ENCODE assay signal across 9 cellular contexts in the genomic region with DNA sequence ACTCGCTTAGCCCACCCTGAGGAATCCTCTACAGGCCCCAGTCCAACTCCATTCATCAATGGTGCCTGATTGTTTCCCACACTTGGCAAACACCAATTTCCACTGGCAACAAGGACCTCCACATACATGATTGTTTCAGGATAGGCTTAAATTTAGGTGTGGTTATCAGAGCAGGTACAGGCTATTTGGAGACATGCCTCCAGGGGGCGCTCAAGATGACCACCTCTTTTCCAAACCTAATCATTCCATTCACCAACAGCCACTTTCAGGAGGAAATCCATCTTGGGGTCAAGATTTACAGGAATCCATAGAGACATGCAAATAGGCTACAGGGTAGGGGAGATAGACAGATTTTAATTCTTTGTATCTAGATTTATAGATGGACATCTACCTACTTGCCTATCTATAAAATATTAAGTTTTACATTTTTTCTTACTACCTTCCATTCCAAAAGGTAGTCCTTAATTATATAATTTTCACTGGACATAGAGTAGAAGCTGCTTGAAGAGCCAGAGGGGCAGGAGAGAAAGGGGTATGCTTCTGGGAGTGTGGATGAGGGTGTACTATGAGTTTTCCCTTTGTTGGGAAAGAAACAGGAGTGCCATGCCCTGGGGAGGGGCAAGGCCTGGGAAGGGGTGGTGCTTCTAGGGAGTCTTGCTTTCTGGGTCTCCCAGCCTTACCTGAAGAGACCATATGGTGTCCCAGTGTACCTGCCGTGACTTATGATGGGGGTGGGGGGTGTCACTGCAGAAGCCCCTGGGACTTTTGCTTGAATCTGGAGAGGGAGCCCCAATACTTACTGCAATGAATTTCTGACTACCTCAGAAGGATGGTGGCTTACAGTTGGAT. TPM values are rescaled to one million over a fixed set of nuclear protein-coding genes. Genes with fewer than 3 reads are reported as not detected.
DNase-seq lines count a peak whose midpoint lies in the region; ATAC-seq and TF ChIP-seq lines count a peak whose summit lies in the region.
"Had no signal": no experiment of that assay in that cellular context is flagged by ENCODE, and none has a peak within 500 bp of the region (broad histone marks: within the 10 kb centered on the region; RNA-seq: fewer than 3 reads in every experiment).

No MANE protein-coding gene starts in this region.

- no peaks in the 10 kb centered on the region for H3K9me2 ChIP-seq in DOHH2 (replicated peaks; ENCODE audit: control insufficient read depth, low read length)

- H3K4me1 Mint-ChIP-seq in HFFc6 (ENCODE audit: low read depth) (no peaks in the 10 kb centered on the region), T-helper 17 cell (no peaks in the 10 kb centered on the region)

- H3K27ac Mint-ChIP-seq in HFFc6 (no peak overlapping the region), T-helper 17 cell (no peak overlapping the region)

- DNase-seq in HFFc6 (no peak), UCSD-AML1 (lab: John Stamatoyannopoulos, UW; ENCODE audit: unreplicated experiment) (peak; percentile 29), lower lobe of right lung (no peak), T-helper 17 cell (no peak)

- H3K4me2 ChIP-seq in DOHH2 (ENCODE audit: low read length) = no peak overlapping the region

- H3K27ac ChIP-seq in DOHH2 (ENCODE audit: low read depth, low read length) (no peak overlapping the region), lower lobe of right lung (no peak overlapping the region)

- H3K79me2 ChIP-seq in DOHH2 (ENCODE audit: control insufficient read depth, low read length) = no peaks in the 10 kb centered on the region

- TF ChIP-seq CTCF in DOHH2 (IDR thresholded peaks at IDR 0.05; ENCODE audit: low read depth, low read length, poor library complexity, severe bottlenecking) (peak; percentile 78), HFFc6 (IDR thresholded peaks at IDR 0.05) (peak; percentile 63), lower lobe of right lung (IDR thresholded peaks at IDR 0.05) (peak; percentile 51)

- intact Hi-C loops in lower lobe of right lung (cut with DNase I) = no loop called here

- ATAC-seq in lower lobe of right lung = no peak
- no peak for ATAC-seq in HG03521 (IDR thresholded peaks at IDR 0.05; ENCODE audit: unreplicated experiment)
- ATAC-seq in T-helper 17 cell = no peak
- no peak for ATAC-seq in GM18868 (IDR thresholded peaks at IDR 0.05; ENCODE audit: unreplicated experiment)
- ATAC-seq in GM19455 (IDR thresholded peaks at IDR 0.05; ENCODE audit: unreplicated experiment) = no peak

- H3K4me1 ChIP-seq in DOHH2 (ENCODE audit: control insufficient read depth, low read length) (no peaks in the 10 kb centered on the region), lower lobe of right lung (no peaks in the 10 kb centered on the region)

- H3K27me3 Mint-ChIP-seq in HFFc6 (ENCODE audit: insufficient read depth) = 0 out of 2 replicates have a peak, but pooled peaks cover 2% of the 10 kb centered on the region
- H3K27me3 Mint-ChIP-seq in T-helper 17 cell = peaks cover 36% of the 10 kb centered on the region

- H3K9me3 ChIP-seq in DOHH2 (ENCODE audit: control insufficient read depth, insufficient read depth, low read length) (no peaks in the 10 kb centered on the region), lower lobe of right lung (no peaks in the 10 kb centered on the region), T-helper 17 cell (ENCODE audit: control insufficient read depth, low read length, poor library complexity, severe bottlenecking) (no peaks in the 10 kb centered on the region)

- H3K27me3 ChIP-seq in DOHH2 (ENCODE audit: control insufficient read depth, low read length) = no peaks in the 10 kb centered on the region; the same call in 1 of the 2 replicates
- H3K27me3 ChIP-seq in lower lobe of right lung (ENCODE audit: low read depth) = peaks cover 5% of the 10 kb centered on the region

- peaks cover 19% of the 10 kb centered on the region for H3K9me3 Mint-ChIP-seq in HFFc6

- no peaks in the 10 kb centered on the region for H4K20me1 ChIP-seq in DOHH2 (ENCODE audit: control insufficient read depth, insufficient read depth, low read depth, low read length)

- H3K36me3 Mint-ChIP-seq in HFFc6 (ENCODE audit: low read depth) (no peaks in the 10 kb centered on the region), T-helper 17 cell (ENCODE audit: low read depth) (no peaks in the 10 kb centered on the region)

- H3K4me3 Mint-ChIP-seq in HFFc6 (no peak overlapping the region), T-helper 17 cell (no peak overlapping the region)

- no peaks in the 10 kb centered on the region for H3K36me3 ChIP-seq in DOHH2 (ENCODE audit: control insufficient read depth, low read length)
- H3K36me3 ChIP-seq in lower lobe of right lung = no peaks in the 10 kb centered on the region

- H3F3A ChIP-seq in DOHH2 (ENCODE audit: control insufficient read depth, insufficient read depth) = no peaks in the 10 kb centered on the region

- H3K4me3 ChIP-seq in DOHH2 (ENCODE audit: low read length) (no peak overlapping the region), lower lobe of right lung (no peak overlapping the region)

RNA-seq across cellular contexts. Expression of a gene that starts 14.1 kb away (rescaled TPM):
- total RNA-seq in HFFc6 (2021; fragmentation: NEBNext Ultra II Directional; extraction: Animal tissue kit (Norgen Biotek cat#: 25700)) = not detected
- total RNA-seq in lower lobe of right lung (not detected), T-helper 17 cell (not detected)
- total RNA-seq: subcutaneous adipose tissue had no signal
